Comparison of ENCODE assay signal across 3 cellular contexts in genomic region chr4:157911662-157912061, GRCh38.
"Had no signal": no experiment of that assay in that cellular context is flagged by ENCODE, and none has a peak within 500 bp of the region (broad histone marks: within the 10 kb centered on the region; RNA-seq: fewer than 3 reads in every experiment).

No MANE protein-coding gene starts in this region.

- DNase-seq: GDM1, GF-D8 had no signal

- ATAC-seq: GM12878 had no signal

- H3K4me3 ChIP-seq: GM12878 had no signal
